19 cellular contexts compared by ENCODE assay signal in genomic region chr15:43107741-43108140, GRCh38.
"Had no signal": no experiment of that assay in that cellular context is flagged by ENCODE, and none has a peak within 500 bp of the region (broad histone marks: within the 10 kb centered on the region; RNA-seq: fewer than 3 reads in every experiment).

No MANE protein-coding gene starts in this region.

- H3K36me3 ChIP-seq: lower lobe of right lung, right lobe of liver, suprapubic skin, thyroid gland, upper lobe of left lung, uterus had no signal

- DNase-seq: dermis blood vessel endothelial cell; foreskin keratinocyte; kidney; left cardiac atrium; left ventricle myocardium inferior; lower lobe of right lung; naive B cell; psoas muscle; retina; right lobe of liver; stimulated activated CD4-positive, alpha-beta T cell treated with anti-CD3 and anti-CD28 coated beads, Interleukin-4, amount 100 ng/mL, for 1 hour; stimulated activated CD8-positive, alpha-beta memory T cell treated with anti-CD3 and anti-CD28 coated beads, Interleukin-4, amount 100 ng/mL, for 48 hours; stimulated activated naive CD8-positive, alpha-beta T cell treated with anti-CD3 and anti-CD28 coated beads, Interleukin-15, Interleukin-2, amounts not matched to agents 100 U/mL and 50 U/mL, for 24 hours; thyroid gland; upper lobe of left lung; uterus had no signal

- ATAC-seq: foreskin keratinocyte; left cardiac atrium; lower lobe of right lung; psoas muscle; right lobe of liver; stimulated activated effector memory CD8-positive, alpha-beta T cell treated with anti-CD3 and anti-CD28 coated beads, Interleukin-12 subunit alpha, Interleukin-12 subunit beta, amount 100 ng/mL, for 72 hours; stimulated activated naive CD8-positive, alpha-beta T cell treated with anti-CD3 and anti-CD28 coated beads, Interleukin-15, Interleukin-2, amounts not matched to agents 100 U/mL and 50 U/mL, for 24 hours had no signal

- H3K27ac Mint-ChIP-seq: memory B cell; stimulated activated effector memory CD8-positive, alpha-beta T cell treated with anti-CD3 and anti-CD28 coated beads, Interleukin-12 subunit alpha, Interleukin-12 subunit beta, amount 100 ng/mL, for 72 hours had no signal

- H3K27me3 ChIP-seq: foreskin keratinocyte, right lobe of liver, suprapubic skin, thyroid gland, upper lobe of left lung, uterus had no signal

- H3K27ac ChIP-seq: foreskin keratinocyte, left ventricle myocardium inferior, psoas muscle, right lobe of liver, suprapubic skin, thyroid gland, upper lobe of left lung, uterus had no signal

- H3K9me3 ChIP-seq: left ventricle myocardium inferior, lower lobe of right lung, psoas muscle, right lobe of liver, suprapubic skin, thyroid gland, upper lobe of left lung, uterus had no signal

- H3K4me1 ChIP-seq: uterus had no signal

- H3K4me3 ChIP-seq: left ventricle myocardium inferior, lower lobe of right lung, psoas muscle, right lobe of liver, suprapubic skin, thyroid gland, upper lobe of left lung, uterus had no signal
